Comparison of ENCODE assay signal across 25 cellular contexts in the genomic region with DNA sequence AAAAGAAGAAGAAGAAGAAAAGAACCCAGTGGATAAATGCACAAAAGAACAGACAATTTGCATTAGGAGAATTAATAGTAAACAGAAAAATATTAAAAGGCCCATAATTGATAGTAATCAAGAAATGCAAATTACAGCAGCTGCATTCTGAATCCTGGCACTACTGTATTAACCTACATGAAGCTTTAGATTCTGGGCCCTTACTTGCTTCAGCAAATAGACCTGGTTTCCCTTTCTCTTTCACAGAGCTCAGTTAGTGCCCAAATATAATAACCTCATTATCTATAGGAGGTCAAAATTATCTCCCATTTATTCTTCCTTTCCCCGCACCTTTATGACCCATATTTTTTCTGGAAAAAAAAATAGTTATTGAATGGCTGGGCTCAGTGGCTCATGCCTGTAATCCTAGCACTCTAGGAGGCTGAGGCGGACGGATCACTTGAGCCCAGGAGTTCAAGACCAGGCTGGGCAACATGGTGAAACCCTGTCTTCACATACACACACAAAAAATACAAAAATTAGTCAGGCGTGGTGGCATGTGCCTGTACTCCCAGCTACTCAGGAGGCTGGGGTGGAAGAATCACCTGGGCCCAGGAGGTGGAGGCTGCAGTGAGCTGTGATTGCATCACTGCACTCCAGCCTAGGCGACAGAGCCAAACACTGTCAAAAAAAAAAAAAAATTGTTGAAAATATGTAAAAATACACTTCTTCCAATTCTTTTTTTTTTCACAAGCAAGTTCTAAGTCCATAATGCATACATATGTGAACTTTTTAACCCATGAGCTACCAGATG. TPM values are rescaled to one million over a fixed set of nuclear protein-coding genes. Genes with fewer than 3 reads are reported as not detected.
DNase-seq lines count a peak whose midpoint lies in the region; ATAC-seq and TF ChIP-seq lines count a peak whose summit lies in the region.
"Had no signal": no experiment of that assay in that cellular context is flagged by ENCODE, and none has a peak within 500 bp of the region (broad histone marks: within the 10 kb centered on the region; RNA-seq: fewer than 3 reads in every experiment).

No MANE protein-coding gene starts in this region.

- POLR2A ChIA-PET in WTC11 (lab: Charles Lee), result no interaction called here

- H3K4me1 Mint-ChIP-seq in memory B cell, result peaks cover 30% of the 10 kb centered on the region
- H3K4me1 Mint-ChIP-seq in WTC11, result no peaks in the 10 kb centered on the region

- ATAC-seq in GM18502 (IDR thresholded peaks at IDR 0.05; ENCODE audit: poor library complexity, unreplicated experiment), result peak; percentile 49
- ATAC-seq in memory B cell (ENCODE audit: low read depth), result peak; percentile 81
- ATAC-seq in WTC11, result no peak
- ATAC-seq: lower lobe of right lung, psoas muscle had no signal

- no peaks in the 10 kb centered on the region for H4K20me1 ChIP-seq in BLaER1
- no peaks in the 10 kb centered on the region for H4K20me1 ChIP-seq in Karpas-422 (ENCODE audit: insufficient read depth, low read depth, low read length)

- CTCF ChIA-PET in WTC11 (lab: Charles Lee), result no interaction called here

- H3K4me1 ChIP-seq in BLaER1, result peaks cover 88% of the 10 kb centered on the region
- H3K4me1 ChIP-seq in Karpas-422 (ENCODE audit: low read length), result peaks cover 70% of the 10 kb centered on the region
- H3K4me1 ChIP-seq: lower lobe of right lung, psoas muscle, suprapubic skin had no signal

- intact Hi-C loops in dorsolateral prefrontal cortex (cut with DNase I), result no loop called here

- H3K9me3 ChIP-seq in BLaER1 (peaks cover 9% of the 10 kb centered on the region; the same call in 1 of the 2 replicates), Karpas-422 (ENCODE audit: low read length) (no peaks in the 10 kb centered on the region)
- H3K9me3 ChIP-seq: lower lobe of right lung, psoas muscle, suprapubic skin had no signal

- TF ChIP-seq CTCF in dorsolateral prefrontal cortex (IDR thresholded peaks at IDR 0.05 in 54 of 56, conservative IDR thresholded peaks at IDR 0.05 in 2 of 56; ENCODE audit: low read depth in 1 of 56, partially characterized antibody in 56 of 56) (no peak), WTC11 (IDR thresholded peaks at IDR 0.05) (no peak)

- peaks cover 16% of the 10 kb centered on the region for H3K79me2 ChIP-seq in Karpas-422 (ENCODE audit: low read length)

- DNase-seq in Karpas-422 (peak; percentile 65), memory B cell (ENCODE audit: low spot score in 2 of 2) (no peak), dorsolateral prefrontal cortex (no peak), WTC11 (ENCODE audit: low spot score) (no peak)
- no peak for DNase-seq in activated naive CD4-positive, alpha-beta T cell treated with Interleukin-2 at 50 U/mL for 16 hours
- DNase-seq in stimulated activated naive CD4-positive, alpha-beta T cell treated with Interleukin-2 at 50 U/mL for 16 hours (lab: John Stamatoyannopoulos, UW), result no peak
- DNase-seq: activated CD4-positive, alpha-beta memory T cell treated with anti-CD3 and anti-CD28 coated beads for 36 hours; activated CD4-positive, CD25-positive, alpha-beta regulatory T cell; activated naive CD8-positive, alpha-beta T cell treated with anti-CD3 and anti-CD28 coated beads, Interleukin-2, amount 10 ng/mL, durations not matched to agents 7 days and 5 days; glutamatergic neuron; H7; lower lobe of right lung; NCI-H1105 treated with DMSO at 0.1 percent for 48 hours; NCI-H2081 treated with DMSO at 0.1 percent for 48 hours; NCI-H345; NCI-H774; PC-9; psoas muscle; SHP77; SW 1271; T1000 had no signal

- no peaks in the 10 kb centered on the region for H3K36me3 Mint-ChIP-seq in memory B cell
- H3K36me3 Mint-ChIP-seq in WTC11, result no peaks in the 10 kb centered on the region
- H3K36me3 Mint-ChIP-seq: activated CD4-positive, alpha-beta memory T cell treated with anti-CD3 and anti-CD28 coated beads for 36 hours; activated naive CD8-positive, alpha-beta T cell treated with anti-CD3 and anti-CD28 coated beads, Interleukin-2, amount 10 ng/mL, durations not matched to agents 7 days and 5 days had no signal

- H3K4me2 ChIP-seq in BLaER1 (peak overlapping the region; percentile 80), Karpas-422 (ENCODE audit: low read depth, low read length, poor library complexity, severe bottlenecking) (peak overlapping the region; percentile 39)
- H3K4me2 ChIP-seq: PC-9 had no signal

- H3K27me3 Mint-ChIP-seq in memory B cell, result no peaks in the 10 kb centered on the region
- no peaks in the 10 kb centered on the region for H3K27me3 Mint-ChIP-seq in WTC11 (ENCODE audit: low read depth)
- H3K27me3 Mint-ChIP-seq: activated CD4-positive, alpha-beta memory T cell treated with anti-CD3 and anti-CD28 coated beads for 36 hours; central memory CD8-positive, alpha-beta T cell had no signal

- H2AFZ ChIP-seq in Karpas-422 (ENCODE audit: low read length), result no peak overlapping the region
- H2AFZ ChIP-seq: PC-9 had no signal

- H3K9me3 Mint-ChIP-seq in memory B cell, result no peaks in the 10 kb centered on the region
- no peaks in the 10 kb centered on the region; the same call in 1 of the 2 replicates for H3K9me3 Mint-ChIP-seq in WTC11
- H3K9me3 Mint-ChIP-seq: activated CD4-positive, alpha-beta memory T cell treated with anti-CD3 and anti-CD28 coated beads for 36 hours; activated naive CD8-positive, alpha-beta T cell treated with anti-CD3 and anti-CD28 coated beads, Interleukin-2, amount 10 ng/mL, durations not matched to agents 7 days and 5 days; central memory CD8-positive, alpha-beta T cell had no signal

- H3K27ac Mint-ChIP-seq in memory B cell, result no peak overlapping the region
- H3K27ac Mint-ChIP-seq in WTC11, result no peak overlapping the region
- H3K27ac Mint-ChIP-seq: activated CD4-positive, alpha-beta memory T cell treated with anti-CD3 and anti-CD28 coated beads for 36 hours; activated naive CD8-positive, alpha-beta T cell treated with anti-CD3 and anti-CD28 coated beads, Interleukin-2, amount 10 ng/mL, durations not matched to agents 7 days and 5 days had no signal

- H3K4me3 Mint-ChIP-seq in memory B cell, result no peak overlapping the region
- no peak overlapping the region for H3K4me3 Mint-ChIP-seq in WTC11
- H3K4me3 Mint-ChIP-seq: activated CD4-positive, alpha-beta memory T cell treated with anti-CD3 and anti-CD28 coated beads for 36 hours; activated naive CD8-positive, alpha-beta T cell treated with anti-CD3 and anti-CD28 coated beads, Interleukin-2, amount 10 ng/mL, durations not matched to agents 7 days and 5 days; central memory CD8-positive, alpha-beta T cell had no signal

- no peaks in the 10 kb centered on the region for H3K9me2 ChIP-seq in Karpas-422 (replicated peaks; ENCODE audit: insufficient read depth, low read length)

- peak overlapping the region; percentile 96 for H3K27ac ChIP-seq in BLaER1
- peak overlapping the region; percentile 92 for H3K27ac ChIP-seq in Karpas-422 (ENCODE audit: low read length)
- no peak overlapping the region for H3K27ac ChIP-seq in dorsolateral prefrontal cortex
- H3K27ac ChIP-seq: lower lobe of right lung, PC-9, psoas muscle, suprapubic skin had no signal

- H3K9ac ChIP-seq in BLaER1 (peak overlapping the region; percentile 56), Karpas-422 (ENCODE audit: low read length) (peak overlapping the region; percentile 24; the same call in 1 of the 2 replicates)

- H3K27me3 ChIP-seq in BLaER1 (no peaks in the 10 kb centered on the region), Karpas-422 (ENCODE audit: low read length) (no peaks in the 10 kb centered on the region), dorsolateral prefrontal cortex (no peaks in the 10 kb centered on the region)
- H3K27me3 ChIP-seq: suprapubic skin had no signal

- H3K36me3 ChIP-seq in BLaER1 (no peaks in the 10 kb centered on the region; the same call in 1 of the 2 replicates), Karpas-422 (ENCODE audit: insufficient read depth, low read length) (no peaks in the 10 kb centered on the region)
- H3K36me3 ChIP-seq: lower lobe of right lung, suprapubic skin had no signal

- no peak overlapping the region for H3K4me3 ChIP-seq in BLaER1
- H3K4me3 ChIP-seq in Karpas-422 (ENCODE audit: low read length), result no peak overlapping the region
- no peak overlapping the region for H3K4me3 ChIP-seq in dorsolateral prefrontal cortex
- H3K4me3 ChIP-seq: lower lobe of right lung, PC-9, psoas muscle, suprapubic skin had no signal

TF ChIP-seq in WTC11, 78 proteins besides CTCF, POLR2A, EP300 and RAD21:
- TF ChIP-seq, protein P1, sequence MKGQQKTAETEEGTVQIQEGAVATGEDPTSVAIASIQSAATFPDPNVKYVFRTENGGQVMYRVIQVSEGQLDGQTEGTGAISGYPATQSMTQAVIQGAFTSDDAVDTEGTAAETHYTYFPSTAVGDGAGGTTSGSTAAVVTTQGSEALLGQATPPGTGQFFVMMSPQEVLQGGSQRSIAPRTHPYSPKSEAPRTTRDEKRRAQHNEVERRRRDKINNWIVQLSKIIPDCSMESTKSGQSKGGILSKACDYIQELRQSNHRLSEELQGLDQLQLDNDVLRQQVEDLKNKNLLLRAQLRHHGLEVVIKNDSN (CRISPR knock-in tag; IDR thresholded peaks at IDR 0.05), result no peak
- TF ChIP-seq NFYB (CRISPR knock-in tag; conservative IDR thresholded peaks at IDR 0.05; ENCODE audit: low read depth), result no peak
- TF ChIP-seq JAZF1 (CRISPR knock-in tag; IDR thresholded peaks at IDR 0.05), result no peak
- no peak for TF ChIP-seq ATF2 (CRISPR knock-in tag; IDR thresholded peaks at IDR 0.05; ENCODE audit: borderline replicate concordance, low read depth)

RNA-seq across cellular contexts. Expression of gene PIK3AP1, which starts 36.0 kb away (rescaled TPM):
- total RNA-seq in Karpas-422 (2014; rRNA removed; shearing (Covaris generic); ENCODE audit: low replicate concordance), result 131 and 162 TPM in 2 replicates
- total RNA-seq in dorsolateral prefrontal cortex (10 to 100 TPM in 19 of 120 experiments, 1 to 10 TPM in 99, under 1 TPM in 2; 0.84 to 20.5 (median 5.2) TPM), WTC11 (2021) (3.3 to 4.3 TPM (median 3.5 TPM) in 3 replicates)

Comparison
In these comparisons a context has a peak if more than half of its experiments do, and no peak if none do; other contexts are left out.
1. H3K27ac ChIP-seq: peak in BLaER1 (single experiment) and Karpas-422 (single experiment); none in dorsolateral prefrontal cortex (0 of 59).